In genomic region chr1:236064674-236065508, GRCh38 we compare ENCODE assay signal across 1 cellular context.
A peak's percentile ranks its signal among the peaks of the same experiment; 100 is the strongest.
TF ChIP-seq lines count a peak whose summit lies in the region.

TSS of gene NID1 (minus strand) at chr1:236065090. CDS start at chr1:236065079, 11 bp downstream.

TF ChIP-seq in HEK293, 187 proteins besides CTCF, POLR2A, EP300 and RAD21 (continued from another document):
- TF ChIP-seq PRDM10 (tag by site-specific recombination; IDR thresholded peaks at IDR 0.05) = peak; percentile 99
- TF ChIP-seq ZNF157 (tag by site-specific recombination; IDR thresholded peaks at IDR 0.05) = no peak
- TF ChIP-seq ZNF626 (tag by site-specific recombination; IDR thresholded peaks at IDR 0.05) = no peak
